ENCODE assay signal across 27 cellular contexts in the genomic region with DNA sequence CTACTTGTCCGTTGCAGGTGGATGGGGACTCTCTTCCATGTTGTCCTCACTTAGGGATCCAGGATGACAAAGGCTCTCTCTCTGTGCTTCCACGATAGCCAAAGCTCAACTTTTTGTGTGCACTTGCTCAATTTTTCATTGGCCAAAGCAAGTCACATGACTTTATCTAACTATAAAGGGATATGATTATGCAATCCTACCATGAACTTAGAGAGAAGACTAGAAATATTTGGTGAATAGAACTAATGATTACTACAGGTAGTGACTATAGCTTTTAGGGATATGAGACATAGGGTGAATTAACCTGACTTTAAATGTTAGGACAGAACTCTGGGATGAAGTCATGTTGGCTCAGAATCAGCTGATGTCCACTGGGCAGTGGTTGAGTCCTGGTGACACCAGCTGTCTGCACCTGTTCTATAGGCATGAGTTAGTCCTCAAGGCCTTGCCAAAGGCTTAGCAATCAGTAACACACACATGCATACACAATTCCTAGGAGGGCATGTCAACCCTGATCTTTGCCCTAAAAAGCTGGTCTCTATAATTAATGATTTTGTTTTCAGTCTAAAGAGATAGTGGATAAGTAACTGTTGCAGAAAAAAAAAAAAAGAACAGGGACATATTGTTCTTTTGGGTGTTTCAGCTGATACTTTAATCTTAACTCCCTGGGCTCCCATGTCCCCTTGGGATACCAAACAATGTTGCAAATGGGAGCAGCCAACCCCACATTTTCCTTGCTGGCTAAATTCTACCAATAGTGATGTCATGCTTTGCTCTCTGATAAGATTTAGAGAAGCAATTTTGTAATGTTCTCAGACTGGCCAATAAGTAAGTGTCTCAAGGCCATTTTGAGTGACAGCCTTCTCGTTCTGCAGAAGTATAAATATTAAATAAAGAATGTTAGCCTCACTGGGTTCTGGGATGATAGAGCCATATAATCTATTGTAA. TPM values are rescaled to one million over a fixed set of nuclear protein-coding genes. Genes with fewer than 3 reads are reported as not detected.
A peak's percentile ranks its signal among the peaks of the same experiment; 100 is the strongest.
DNase-seq lines count a peak whose midpoint lies in the region; ATAC-seq, FAIRE-seq and TF ChIP-seq lines count a peak whose summit lies in the region.
"Had no signal": no experiment of that assay in that cellular context is flagged by ENCODE, and none has a peak within 500 bp of the region (broad histone marks: within the 10 kb centered on the region; RNA-seq: fewer than 3 reads in every experiment).

No MANE protein-coding gene starts in this region.

- TF ChIP-seq EP300 in K562 (IDR thresholded peaks at IDR 0.05; ENCODE audit: low read length) = no peak

- H3K27me3 Mint-ChIP-seq in CD14-positive monocyte (ENCODE audit: low read depth in 3 of 3) = no peaks in the 10 kb centered on the region
- H3K27me3 Mint-ChIP-seq: activated naive CD8-positive, alpha-beta T cell; dendritic cell treated with granulocyte-macrophage colony-stimulating factor and Interleukin-4, amounts not matched to agents 40 ng/mL and 50 ng/mL, for 4 days had no signal

- H3K23ac ChIP-seq in mesenchymal stem cell (ENCODE audit: low read length in 2 of 2) (no peak overlapping the region), trophoblast cell (ENCODE audit: low read length) (no peak overlapping the region)

- intact Hi-C loops in CD14-positive monocyte (cut with micrococcal nuclease) (no loop called here), K562 (cut with micrococcal nuclease) (no loop called here)

- no peak for TF ChIP-seq POLR2A in K562 (conservative IDR thresholded peaks at IDR 0.05)

- H3K14ac ChIP-seq in mesenchymal stem cell (ENCODE audit: low read length in 2 of 2) (no peak overlapping the region), trophoblast cell (ENCODE audit: low read length) (no peak overlapping the region)

- no peak for TF ChIP-seq RAD21 in K562 (CRISPR knock-in tag; conservative IDR thresholded peaks at IDR 0.05 in 1 of 2, IDR thresholded peaks at IDR 0.05 in 1 of 2)

- H3K9ac ChIP-seq in K562 (ENCODE audit: insufficient read depth in 1 of 2, low read depth in 2 of 2, low read length in 2 of 2) = no peak overlapping the region
- no peak overlapping the region for H3K9ac ChIP-seq in mesenchymal stem cell (ENCODE audit: low read length)
- no peak overlapping the region for H3K9ac ChIP-seq in trophoblast cell (ENCODE audit: low read length)
- H3K9ac ChIP-seq: BLaER1, KMS-11 had no signal

- H3K9me3 ChIP-seq in K562 (replicated peaks; ENCODE audit: control insufficient read depth, insufficient read depth, low read depth, low read length) = no peaks in the 10 kb centered on the region
- H3K9me3 ChIP-seq in mesenchymal stem cell (ENCODE audit: control insufficient read depth, low read length) = no peaks in the 10 kb centered on the region
- no peaks in the 10 kb centered on the region for H3K9me3 ChIP-seq in trophoblast cell (ENCODE audit: insufficient read depth, low read depth, low read length)
- H3K9me3 ChIP-seq: BLaER1, Caco-2 had no signal

- H4K91ac ChIP-seq in mesenchymal stem cell (ENCODE audit: low read length) (no peak overlapping the region), trophoblast cell (ENCODE audit: low read depth, low read length) (no peak overlapping the region)

- H4K20me1 ChIP-seq in K562 (replicated peaks; ENCODE audit: control insufficient read depth, insufficient read depth, low read length) = no peaks in the 10 kb centered on the region
- H4K20me1 ChIP-seq: BLaER1 had no signal

- H2BK12ac ChIP-seq in mesenchymal stem cell (ENCODE audit: low read length in 2 of 2) (no peak overlapping the region), trophoblast cell (ENCODE audit: low read length) (no peak overlapping the region)

- H3K18ac ChIP-seq in mesenchymal stem cell (ENCODE audit: low read depth in 1 of 2, low read length in 2 of 2) (no peak overlapping the region), trophoblast cell (ENCODE audit: low read length) (no peak overlapping the region)

- H3K4me3 ChIP-seq in K562 (no peak overlapping the region), mesenchymal stem cell (ENCODE audit: insufficient read depth in 1 of 2, low read depth in 1 of 2, low read length in 2 of 2) (no peak overlapping the region), trophoblast cell (ENCODE audit: low read depth, low read length) (no peak overlapping the region)
- H3K4me3 ChIP-seq: BLaER1, GM12878 had no signal

- H2BK5ac ChIP-seq in mesenchymal stem cell (ENCODE audit: low read depth, low read length, poor library complexity, severe bottlenecking) (no peak overlapping the region), trophoblast cell (ENCODE audit: low read depth, low read length, poor library complexity) (no peak overlapping the region)

- no peak overlapping the region for H3K4me2 ChIP-seq in K562 (ENCODE audit: insufficient read depth, low read length)
- no peak overlapping the region for H3K4me2 ChIP-seq in mesenchymal stem cell (ENCODE audit: low read length, poor library complexity, severe bottlenecking)
- H3K4me2 ChIP-seq in trophoblast cell (ENCODE audit: low read length) = no peak overlapping the region
- H3K4me2 ChIP-seq: BLaER1, KMS-11 had no signal

- no peak overlapping the region for H2BK15ac ChIP-seq in mesenchymal stem cell (ENCODE audit: low read depth, poor library complexity, severe bottlenecking)

- in situ Hi-C loops in K562 (cut with MboI) = no loop called here

- H2BK120ac ChIP-seq in mesenchymal stem cell (ENCODE audit: low read depth, low read length) (no peak overlapping the region), trophoblast cell (ENCODE audit: insufficient read depth, low read length, poor library complexity) (no peak overlapping the region)

- H3K27ac Mint-ChIP-seq in CD14-positive monocyte = peak overlapping the region in 4 of 7 donors; percentile 5 to 48 (median 31)
- H3K27ac Mint-ChIP-seq: activated naive CD8-positive, alpha-beta T cell; activated T-helper 17 cell treated with anti-CD3 and anti-CD28 coated beads, Interleukin-2, amount 50 U/mL, for 72 hours; dendritic cell treated with granulocyte-macrophage colony-stimulating factor and Interleukin-4, amounts not matched to agents 40 ng/mL and 50 ng/mL, for 4 days; WTC11 had no signal

- H4K8ac ChIP-seq in mesenchymal stem cell (ENCODE audit: low read length) (no peak overlapping the region), trophoblast cell (ENCODE audit: low read depth, low read length) (no peak overlapping the region)

- no peaks in the 10 kb centered on the region for H3K9me3 Mint-ChIP-seq in CD14-positive monocyte
- H3K9me3 Mint-ChIP-seq: activated T-helper 17 cell treated with anti-CD3 and anti-CD28 coated beads, Interleukin-2, amount 50 U/mL, for 72 hours; dendritic cell treated with granulocyte-macrophage colony-stimulating factor and Interleukin-4, amounts not matched to agents 40 ng/mL and 50 ng/mL, for 4 days; WTC11 had no signal

- no TSS peak for BruUV-seq in K562 (replicated peaks; lab: Mats Ljungman, UMichigan)

- POLR2A ChIA-PET in K562 (lab: Yijun Ruan, JAX) = no interaction called here
- POLR2A ChIA-PET in GM10248 (lab: Yijun Ruan, JAX) = no interaction called here

- no peaks in the 10 kb centered on the region for H3K79me2 ChIP-seq in K562 (ENCODE audit: control insufficient read depth, insufficient read depth, low read length)
- no peaks in the 10 kb centered on the region for H3K79me2 ChIP-seq in trophoblast cell (ENCODE audit: control insufficient read depth, insufficient read depth, low read length, poor library complexity)

- ATAC-seq in K562 (no peak), GM19324 (IDR thresholded peaks at IDR 0.05; ENCODE audit: low FRiP score, unreplicated experiment) (no peak)
- ATAC-seq: activated T-helper 17 cell treated with anti-CD3 and anti-CD28 coated beads, Interleukin-2, amount 50 U/mL, for 72 hours; GM12878; WTC11 had no signal

- H3K36me3 Mint-ChIP-seq in CD14-positive monocyte = no peaks in the 10 kb centered on the region
- H3K36me3 Mint-ChIP-seq: activated naive CD8-positive, alpha-beta T cell; WTC11 had no signal

- peaks cover 52% of the 10 kb centered on the region for H3K4me1 Mint-ChIP-seq in CD14-positive monocyte

- H3K36me3 ChIP-seq in K562 (ENCODE audit: control insufficient read depth, insufficient read depth, low read length) (no peaks in the 10 kb centered on the region), mesenchymal stem cell (ENCODE audit: control insufficient read depth in 1 of 2, insufficient read depth in 2 of 2, low read depth in 1 of 2, low read length in 2 of 2) (no peaks in the 10 kb centered on the region), trophoblast cell (ENCODE audit: control insufficient read depth in 1 of 2, insufficient read depth in 2 of 2, low read length in 2 of 2) (no peaks in the 10 kb centered on the region)
- H3K36me3 ChIP-seq: BLaER1 had no signal

- CTCF ChIA-PET in K562 (lab: Yijun Ruan, JAX; ENCODE audit: low intra/inter-chr PET ratio) (no interaction called here), GM10248 (lab: Yijun Ruan, JAX) (interaction anchor here (1.4 to 1.5 kb wide), 3 partner anchors 10 to 106 kb away, joined by 3 to 4 read pairs (median 3); no protein-coding TSS in a partner anchor)

- no peak overlapping the region for H3K4ac ChIP-seq in mesenchymal stem cell (ENCODE audit: low read depth in 1 of 2, low read length in 2 of 2)
- H3K4ac ChIP-seq in trophoblast cell (ENCODE audit: low read depth, low read length) = no peak overlapping the region

- H2AFZ ChIP-seq in K562 (ENCODE audit: low read depth, low read length) = no peak overlapping the region
- no peak overlapping the region for H2AFZ ChIP-seq in mesenchymal stem cell (ENCODE audit: low read depth, low read length)
- no peak overlapping the region for H2AFZ ChIP-seq in trophoblast cell (ENCODE audit: insufficient read depth, low read length, poor library complexity)

- H3K27me3 ChIP-seq in K562 (ENCODE audit: control insufficient read depth in 2 of 2, insufficient read depth in 2 of 2, low read length in 2 of 2) = peaks cover 3 to 8% of the 10 kb centered on the region in 2 experiments; a peak in 3 of 5 replicates
- peaks cover 0 to 11% of the 10 kb centered on the region in 2 experiments for H3K27me3 ChIP-seq in mesenchymal stem cell (ENCODE audit: control insufficient read depth in 1 of 2, insufficient read depth in 1 of 2, low read length in 2 of 2)
- H3K27me3 ChIP-seq in trophoblast cell (ENCODE audit: insufficient read depth, low read length) = no peaks in the 10 kb centered on the region
- H3K27me3 ChIP-seq: BLaER1 had no signal

- H3K27ac ChIP-seq in K562 (ENCODE audit: extremely low read depth, low read depth, low read length) (no peak overlapping the region), mesenchymal stem cell (ENCODE audit: low read length, poor library complexity, severe bottlenecking) (no peak overlapping the region), trophoblast cell (ENCODE audit: low read depth, low read length) (no peak overlapping the region)
- H3K27ac ChIP-seq: BLaER1, KMS-11 had no signal

- no peak for FAIRE-seq in K562 (lab: Jason Lieb, UNC)
- FAIRE-seq: endometrium, GM12878, urothelium cell line had no signal

- TF ChIP-seq CTCF in CD14-positive monocyte (IDR thresholded peaks at IDR 0.05) = no peak
- no peak for TF ChIP-seq CTCF in K562 (IDR thresholded peaks at IDR 0.05 in 2 of 3, conservative IDR thresholded peaks at IDR 0.05 in 1 of 3; ENCODE audit: insufficient read depth in 2 of 3, low read depth in 1 of 3, low read length in 3 of 3)
- no peak for TF ChIP-seq CTCF in GM10248 (IDR thresholded peaks at IDR 0.05; ENCODE audit: control extremely low read depth, extremely low read depth, low read depth, missing control alignments)

- no peak for DNase-seq in CD14-positive monocyte (ENCODE audit: low spot score)
- peak; percentile 34 for DNase-seq in HCEC 1CT
- no peak for DNase-seq in K562 (ENCODE audit: extremely low read depth in 1 of 4, low spot score in 3 of 4)
- DNase-seq in mesenchymal stem cell = peak; percentile 42
- DNase-seq in GM10248 (ENCODE audit: extremely low spot score) = no peak
- DNase-seq in trophoblast cell = no peak
- DNase-seq: activated CD4-positive, alpha-beta T cell treated with anti-CD3 and anti-CD28 coated beads, Interleukin-2, amount 50 U/mL, for 4 hours; activated CD8-positive, alpha-beta memory T cell treated with anti-CD3 and anti-CD28 coated beads, Interleukin-2, amount 50 U/mL, for 48 hours; aorta; Caco-2; caudate nucleus; DND-41; kidney glomerular epithelial cell; NCI-H1092 treated with DMSO at 0.1 percent for 48 hours; NCI-H2029; NCI-H69; T1000 had no signal

- no peak overlapping the region for H4K12ac ChIP-seq in trophoblast cell (ENCODE audit: low read depth, low read length)

- no peak overlapping the region for H3K4me3 Mint-ChIP-seq in CD14-positive monocyte
- H3K4me3 Mint-ChIP-seq: activated naive CD8-positive, alpha-beta T cell; activated T-helper 17 cell treated with anti-CD3 and anti-CD28 coated beads, Interleukin-2, amount 50 U/mL, for 72 hours; dendritic cell treated with granulocyte-macrophage colony-stimulating factor and Interleukin-4, amounts not matched to agents 40 ng/mL and 50 ng/mL, for 4 days; WTC11 had no signal

- H3K4me1 ChIP-seq in K562 (replicated peaks in 1 of 2; ENCODE audit: control insufficient read depth in 2 of 2, insufficient read depth in 2 of 2, low read length in 2 of 2) = no peaks in the 10 kb centered on the region
- H3K4me1 ChIP-seq in mesenchymal stem cell (ENCODE audit: control insufficient read depth, insufficient read depth, low read depth, low read length) = no peaks in the 10 kb centered on the region
- H3K4me1 ChIP-seq in trophoblast cell (ENCODE audit: control insufficient read depth in 1 of 2, insufficient read depth in 2 of 2, low read length in 2 of 2) = peaks cover 4% of the 10 kb centered on the region in 2 experiments

- 4% methylated on average over 3 of the region's 3 CpGs for WGBS in K562 (ENCODE audit: insufficient coverage, low coverage, missing lambda C conversion rate)
- 96% methylated on average over 1 of the region's 3 CpGs for WGBS in mesenchymal stem cell
- WGBS in trophoblast cell (ENCODE audit: extremely low coverage, insufficient coverage, insufficient read length) = no CpG with 5 or more reads among the region's 3 CpGs

- H3K79me1 ChIP-seq in mesenchymal stem cell (replicated peaks; ENCODE audit: low read length, poor library complexity, severe bottlenecking) = no peaks in the 10 kb centered on the region
- H3K79me1 ChIP-seq in trophoblast cell (ENCODE audit: low read length) = no peaks in the 10 kb centered on the region

- no peaks in the 10 kb centered on the region for H3K9me1 ChIP-seq in K562 (ENCODE audit: control insufficient read depth, insufficient read depth, low read length)

- H2AK5ac ChIP-seq in mesenchymal stem cell (ENCODE audit: low read length, severe bottlenecking) (no peak overlapping the region), trophoblast cell (ENCODE audit: low read length) (no peak overlapping the region)

RNA-seq across cellular contexts. Expression of gene HK2, which starts 12.5 kb away (rescaled TPM):
- polyA plus RNA-seq in CD14-positive monocyte = 10 to 100 TPM; 20.3 to 29.8 TPM
- 93.6 and 110 TPM in 2 replicates for total RNA-seq in K562 (2011; cell fraction: chromatin; rRNA removed; ENCODE audit: low replicate concordance)
- 73.7 and 77.0 TPM in 2 replicates for total RNA-seq in K562 (2011; cell fraction: nucleolus; rRNA removed)
- total RNA-seq in K562 (2011; cell fraction: nucleoplasm; rRNA removed) = 56.9 and 66.5 TPM in 2 replicates
- total RNA-seq in K562 (2014; rRNA removed) = 17.4 and 17.7 TPM in 2 replicates
- 17.9 and 19.9 TPM in 2 replicates for total RNA-seq in K562 (2014; rRNA removed; fragmentation: Illumina TruSeq; extraction: Trizol)
- 17.2 and 17.3 TPM in 2 replicates for total RNA-seq in K562 (2015; rRNA removed; fragmentation: Illumina TruSeq; extraction: Trizol)
- 40.8 and 42.6 TPM in 2 replicates for total RNA-seq in K562 (2021)
- polyA plus RNA-seq in K562 (2011; rRNA removed) = 38.1 and 56.0 TPM in 2 replicates
- polyA plus RNA-seq in K562 (2011; cell fraction: cytosol; rRNA removed) = 30.7 and 37.0 TPM in 2 replicates
- 42.2 and 63.3 TPM in 2 replicates for polyA plus RNA-seq in K562 (2011; cell fraction: nucleus; rRNA removed)
- 10.0 and 31.3 TPM in 2 replicates for polyA plus RNA-seq in K562 (2012)
- 24.3 and 26.4 TPM in 2 replicates for polyA plus RNA-seq in K562 (2014; fragmentation: Illumina TruSeq; extraction: Trizol)
- polyA plus RNA-seq in K562 (2014; fragmentation: Nextera tagmentation; extraction: Ambion mirVana) = 1 to 10 TPM; 4.7 to 6.4 TPM
- polyA plus RNA-seq in K562 (2014; rRNA removed) = 21.3 and 22.3 TPM in 2 replicates
- polyA minus RNA-seq in K562 (2011; rRNA and poly(A)+ RNA removed) = 141 and 242 TPM in 2 replicates
- polyA minus RNA-seq in K562 (2011; cell fraction: cytosol; rRNA and poly(A)+ RNA removed) = 70.3 and 92.1 TPM in 2 replicates
- polyA minus RNA-seq in K562 (2011; cell fraction: nucleus; rRNA and poly(A)+ RNA removed) = 49.3 and 62.1 TPM in 2 replicates
- polyA plus RNA-seq in mesenchymal stem cell (2013, experiment 1 of 2) = 12.1 TPM
- polyA plus RNA-seq in mesenchymal stem cell (2013, experiment 2 of 2) = 11.3 TPM
- polyA plus RNA-seq in trophoblast cell (2013) = 24.5 and 24.8 TPM in 2 replicates

Comparison
In these comparisons a context has a peak if more than half of its experiments do, and no peak if none do; other contexts are left out.
1. DNase-seq: peak in HCEC 1CT (single experiment) and mesenchymal stem cell (single experiment); none in CD14-positive monocyte (single experiment), K562 (0 of 4), GM10248 (single experiment) and trophoblast cell (0 of 2).